9 cellular contexts compared by ENCODE assay signal in genomic region chr20:37347891-37348642, GRCh38. TPM values are rescaled to one million over a fixed set of nuclear protein-coding genes. Genes with fewer than 3 reads are reported as not detected.
DNase-seq lines count a peak whose midpoint lies in the region; ATAC-seq and TF ChIP-seq lines count a peak whose summit lies in the region.
"Had no signal": no experiment of that assay in that cellular context is flagged by ENCODE, and none has a peak within 500 bp of the region (broad histone marks: within the 10 kb centered on the region; RNA-seq: fewer than 3 reads in every experiment).

No MANE protein-coding gene starts in this region.

- H3K4me1 Mint-ChIP-seq in activated CD4-positive, alpha-beta T cell treated with anti-CD3 and anti-CD28 coated beads, Interleukin-2, amount 10 ng/mL, durations not matched to agents 24 days and 14 days = peaks cover 20% of the 10 kb centered on the region
- peaks cover 14% of the 10 kb centered on the region for H3K4me1 Mint-ChIP-seq in T-helper 17 cell

- DNase-seq in activated CD4-positive, alpha-beta T cell treated with anti-CD3 and anti-CD28 coated beads, Interleukin-2, amount 10 ng/mL, durations not matched to agents 24 days and 14 days = no peak
- DNase-seq in activated CD4-positive, alpha-beta T cell treated with anti-CD3 and anti-CD28 coated beads for 4 hours = no peak
- no peak for DNase-seq in T-helper 17 cell
- DNase-seq in hepatocyte (ENCODE audit: low spot score) = peak; percentile 54
- DNase-seq in stomach = no peak
- no peak for DNase-seq in DMS114 treated with DMSO at 0.1 percent for 48 hours (lab: John Stamatoyannopoulos, UW; ENCODE audit: unreplicated experiment)
- DNase-seq in activated CD8-positive, alpha-beta memory T cell treated with anti-CD3 and anti-CD28 coated beads, Interleukin-2, amount 50 U/mL, for 48 hours = no peak
- DNase-seq: central memory CD4-positive, alpha-beta T cell had no signal

- ATAC-seq in T-helper 17 cell (no peak), GM18873 (IDR thresholded peaks at IDR 0.05; ENCODE audit: low FRiP score, unreplicated experiment) (no peak)

- no peaks in the 10 kb centered on the region for H3K9me3 ChIP-seq in T-helper 17 cell (ENCODE audit: control insufficient read depth, low read length, poor library complexity, severe bottlenecking)
- H3K9me3 ChIP-seq in hepatocyte (ENCODE audit: low read depth) = no peaks in the 10 kb centered on the region
- H3K9me3 ChIP-seq in stomach = no peaks in the 10 kb centered on the region

- peak overlapping the region; percentile 96 for H3K4me2 ChIP-seq in hepatocyte

- H3K4me3 Mint-ChIP-seq in activated CD4-positive, alpha-beta T cell treated with anti-CD3 and anti-CD28 coated beads, Interleukin-2, amount 10 ng/mL, durations not matched to agents 24 days and 14 days = peak overlapping the region; percentile 51
- peak overlapping the region; percentile 55 for H3K4me3 Mint-ChIP-seq in T-helper 17 cell

- no peak for TF ChIP-seq CTCF in hepatocyte (IDR thresholded peaks at IDR 0.05; ENCODE audit: poor library complexity)
- no peak for TF ChIP-seq CTCF in stomach (IDR thresholded peaks at IDR 0.05)

- no peaks in the 10 kb centered on the region for H3K9me3 Mint-ChIP-seq in activated CD4-positive, alpha-beta T cell treated with anti-CD3 and anti-CD28 coated beads, Interleukin-2, amount 10 ng/mL, durations not matched to agents 24 days and 14 days

- 76% methylated on average over 11 of the region's 11 CpGs for whole genome bisulfite sequencing in hepatocyte (ENCODE audit: low lambda C conversion rate, missing lambda C conversion rate)
- WGBS in stomach, 5 donors = 40 to 53% (median 46%) methylated on average over 7 to 11 of the region's 11 CpGs

- H3K36me3 Mint-ChIP-seq in activated CD4-positive, alpha-beta T cell treated with anti-CD3 and anti-CD28 coated beads, Interleukin-2, amount 10 ng/mL, durations not matched to agents 24 days and 14 days (ENCODE audit: low read depth) = no peaks in the 10 kb centered on the region
- no peaks in the 10 kb centered on the region for H3K36me3 Mint-ChIP-seq in T-helper 17 cell (ENCODE audit: low read depth)

- no peak overlapping the region for H2AFZ ChIP-seq in hepatocyte

- no peak for TF ChIP-seq EP300 in stomach (IDR thresholded peaks at IDR 0.05)

- H3K4me3 ChIP-seq in hepatocyte (no peak overlapping the region), stomach (peak overlapping the region in 2 of 4 donors; percentile 57 to 69)

- H4K20me1 ChIP-seq in hepatocyte (ENCODE audit: insufficient read depth, poor library complexity, severe bottlenecking) = peaks cover 50% of the 10 kb centered on the region

- no peaks in the 10 kb centered on the region for H3K36me3 ChIP-seq in hepatocyte (replicated peaks; ENCODE audit: insufficient read depth, low read depth)
- H3K36me3 ChIP-seq in stomach = peaks cover 0 to 30% (median 27%) of the 10 kb centered on the region in 4 donors

- H3K4me1 ChIP-seq in hepatocyte (ENCODE audit: insufficient read depth) = peaks cover 47% of the 10 kb centered on the region
- H3K4me1 ChIP-seq in stomach = peaks cover 53 to 83% (median 76%) of the 10 kb centered on the region in 4 donors

- H3K9me2 ChIP-seq in hepatocyte (replicated peaks; ENCODE audit: insufficient read depth) = no peaks in the 10 kb centered on the region

- no peak for TF ChIP-seq POLR2A in stomach (IDR thresholded peaks at IDR 0.05)

- H3K27me3 Mint-ChIP-seq in activated CD4-positive, alpha-beta T cell treated with anti-CD3 and anti-CD28 coated beads, Interleukin-2, amount 10 ng/mL, durations not matched to agents 24 days and 14 days = no peaks in the 10 kb centered on the region
- no peaks in the 10 kb centered on the region for H3K27me3 Mint-ChIP-seq in T-helper 17 cell

- H3K27me3 ChIP-seq in hepatocyte = no peaks in the 10 kb centered on the region
- peaks cover 0 to 15% (median 0%) of the 10 kb centered on the region in 3 donors for H3K27me3 ChIP-seq in stomach

- H3K27ac Mint-ChIP-seq in activated CD4-positive, alpha-beta T cell treated with anti-CD3 and anti-CD28 coated beads, Interleukin-2, amount 10 ng/mL, durations not matched to agents 24 days and 14 days = peak overlapping the region; percentile 51
- H3K27ac Mint-ChIP-seq in T-helper 17 cell = no peak overlapping the region

- peaks cover 76% of the 10 kb centered on the region for H3K79me2 ChIP-seq in hepatocyte

- intact Hi-C loops in activated CD4-positive, alpha-beta T cell treated with anti-CD3 and anti-CD28 coated beads, Interleukin-2, amount 10 ng/mL, durations not matched to agents 24 days and 14 days (cut with micrococcal nuclease) = loop anchor here (5.0 kb wide), 1 partner anchor 51 kb away; no protein-coding TSS in a partner anchor
- intact Hi-C loops in stomach (cut with DNase I; ENCODE audit: low total_unique reads) = no loop called here

- peak overlapping the region; percentile 97 for H3K27ac ChIP-seq in hepatocyte
- H3K27ac ChIP-seq in stomach = peak overlapping the region; percentile 52 to 95 (median 93)

RNA-seq across cellular contexts. Expression of gene SRC, which starts 2.1 kb away (rescaled TPM):
- total RNA-seq in activated CD4-positive, alpha-beta T cell treated with anti-CD3 and anti-CD28 coated beads, Interleukin-2, amount 10 ng/mL, durations not matched to agents 24 days and 14 days = 3.6 and 5.4 TPM in 2 replicates
- 10 to 100 TPM in 1 of 2 donors, 1 to 10 TPM in 1; 6.2 to 22.8 TPM for total RNA-seq in T-helper 17 cell
- total RNA-seq in hepatocyte = 45.5 and 69.8 TPM in 2 replicates
- 55.1 and 56.4 TPM in 2 replicates for polyA plus RNA-seq in hepatocyte
- 100 to 1,000 TPM in 1 of 5 donors, 10 to 100 TPM in 4; 31.6 to 471 (median 69.8) TPM for total RNA-seq in stomach
- 10 to 100 TPM; 40.7 to 47.4 (median 47.2) TPM for polyA plus RNA-seq in stomach

RNA-seq across cellular contexts. Expression of gene MANBAL, which starts 58.6 kb away (rescaled TPM):
- 13.4 and 13.7 TPM in 2 replicates for total RNA-seq in activated CD4-positive, alpha-beta T cell treated with anti-CD3 and anti-CD28 coated beads, Interleukin-2, amount 10 ng/mL, durations not matched to agents 24 days and 14 days
- total RNA-seq in T-helper 17 cell (1 to 10 TPM; 3.6 to 4.9 TPM), hepatocyte (35.4 and 43.8 TPM in 2 replicates), stomach (10 to 100 TPM in 3 of 5 donors, 1 to 10 TPM in 2; 2.3 to 27.5 (median 15.2) TPM)
- polyA plus RNA-seq in hepatocyte (84.1 and 93.9 TPM in 2 replicates), stomach (10 to 100 TPM; 43.5 to 57.7 (median 57.5) TPM)
